ENCODE assay signal across 19 cellular contexts in genomic region chr12:113468365-113469223, GRCh38. TPM values are rescaled to one million over a fixed set of nuclear protein-coding genes. Genes with fewer than 3 reads are reported as not detected.
A peak's percentile ranks its signal among the peaks of the same experiment; 100 is the strongest.
DNase-seq lines count a peak whose midpoint lies in the region; ATAC-seq, FAIRE-seq and TF ChIP-seq lines count a peak whose summit lies in the region.
"Had no signal": no experiment of that assay in that cellular context is flagged by ENCODE, and none has a peak within 500 bp of the region (broad histone marks: within the 10 kb centered on the region; RNA-seq: fewer than 3 reads in every experiment).

No MANE protein-coding gene starts in this region.

- H4K20me1 ChIP-seq in smooth muscle cell (ENCODE audit: low read depth): no peaks in the 10 kb centered on the region

- DNase-seq in activated CD8-positive, alpha-beta memory T cell treated with anti-CD3 and anti-CD28 coated beads, Interleukin-2, amount 10 ng/mL, durations not matched to agents 7 days and 5 days: no peak
- DNase-seq in activated CD8-positive, alpha-beta memory T cell treated with anti-CD3 and anti-CD28 coated beads, Interleukin-2, amount 50 U/mL, for 4 hours: no peak
- DNase-seq in NT2/D1 (ENCODE audit: low read depth, low spot score) (no peak), iPS DF 6.9 (ENCODE audit: low read depth, low spot score) (no peak), smooth muscle cell (lab: John Stamatoyannopoulos, UW; ENCODE audit: unreplicated experiment) (no peak), right atrium auricular region (ENCODE audit: low spot score) (no peak), D721Med (ENCODE audit: insufficient read length, low spot score) (no peak), DMS153 treated with DMSO at 0.1 percent for 48 hours (lab: John Stamatoyannopoulos, UW; ENCODE audit: unreplicated experiment) (no peak)
- DNase-seq: activated CD8-positive, alpha-beta T cell treated with anti-CD3 and anti-CD28 coated beads, Interleukin-2, amount 10 ng/mL, durations not matched to agents 7 days and 5 days; activated gamma-delta T cell; dermis blood vessel endothelial cell; DMS 273 treated with DMSO at 0.1 percent for 48 hours; IMR-90; MV-4-11; natural killer cell; right cardiac atrium; stimulated activated CD4-positive, alpha-beta T cell treated with anti-CD3 and anti-CD28 coated beads, Interleukin-1b, Interleukin-23, amount 100 ng/mL, for 48 hours; tibial artery had no signal

- H3K9ac ChIP-seq in NT2/D1 (ENCODE audit: insufficient read length, low read depth) (peak overlapping the region; percentile 79), smooth muscle cell (ENCODE audit: low read depth) (no peak overlapping the region)

- H3K27me3 ChIP-seq in NT2/D1 (ENCODE audit: insufficient read depth, insufficient read length): peaks cover 100% of the 10 kb centered on the region
- H3K27me3 ChIP-seq in iPS DF 6.9 (ENCODE audit: control insufficient read depth, insufficient read depth, low read length): peaks cover 97% of the 10 kb centered on the region
- H3K27me3 ChIP-seq in smooth muscle cell (ENCODE audit: low read depth): peaks cover 100% of the 10 kb centered on the region
- H3K27me3 ChIP-seq in right atrium auricular region: peaks cover 41 to 81% of the 10 kb centered on the region in 2 donors

- H3K79me2 ChIP-seq in smooth muscle cell (ENCODE audit: low read depth): no peaks in the 10 kb centered on the region

- peak overlapping the region; percentile 57 for H3K27ac Mint-ChIP-seq in activated CD8-positive, alpha-beta memory T cell treated with anti-CD3 and anti-CD28 coated beads, Interleukin-2, amount 10 ng/mL, durations not matched to agents 7 days and 5 days
- H3K27ac Mint-ChIP-seq: activated CD8-positive, alpha-beta T cell treated with anti-CD3 and anti-CD28 coated beads, Interleukin-2, amount 10 ng/mL, durations not matched to agents 7 days and 5 days; natural killer cell had no signal

- H3F3A ChIP-seq in smooth muscle cell (ENCODE audit: low read depth): no peaks in the 10 kb centered on the region

- no peaks in the 10 kb centered on the region for H3K9me3 Mint-ChIP-seq in activated CD8-positive, alpha-beta memory T cell treated with anti-CD3 and anti-CD28 coated beads, Interleukin-2, amount 10 ng/mL, durations not matched to agents 7 days and 5 days (ENCODE audit: low read depth)
- H3K9me3 Mint-ChIP-seq: natural killer cell had no signal

- FAIRE-seq in D721Med (lab: Jason Lieb, UNC): no peak

- ATAC-seq in activated CD8-positive, alpha-beta memory T cell treated with anti-CD3 and anti-CD28 coated beads, Interleukin-2, amount 10 ng/mL, durations not matched to agents 7 days and 5 days: no peak
- ATAC-seq: activated CD8-positive, alpha-beta T cell treated with anti-CD3 and anti-CD28 coated beads, Interleukin-2, amount 10 ng/mL, durations not matched to agents 7 days and 5 days; natural killer cell; right cardiac atrium had no signal

- TF ChIP-seq CTCF in smooth muscle cell (IDR thresholded peaks at IDR 0.05; ENCODE audit: borderline replicate concordance, insufficient read depth, poor library complexity, severe bottlenecking) (no peak), right atrium auricular region (IDR thresholded peaks at IDR 0.05) (no peak), D721Med (IDR thresholded peaks at IDR 0.05; ENCODE audit: insufficient read depth, missing control alignments) (no peak)

- H3K4me3 ChIP-seq in NT2/D1 (ENCODE audit: insufficient read length, low read depth) (peak overlapping the region; percentile 41), iPS DF 6.9 (ENCODE audit: low read length) (peak overlapping the region; percentile 37; the same call in 1 of the 2 replicates), smooth muscle cell (no peak overlapping the region), right atrium auricular region (no peak overlapping the region)

- H3K4me1 ChIP-seq in NT2/D1 (ENCODE audit: insufficient read depth, insufficient read length) (peaks cover 56% of the 10 kb centered on the region), iPS DF 6.9 (ENCODE audit: control insufficient read depth, insufficient read depth, low read length) (peaks cover 13% of the 10 kb centered on the region), smooth muscle cell (ENCODE audit: low read depth) (peaks cover 32% of the 10 kb centered on the region), right atrium auricular region (peaks cover 0 to 44% of the 10 kb centered on the region in 2 donors)

- CTCF ChIA-PET in activated CD8-positive, alpha-beta memory T cell treated with anti-CD3 and anti-CD28 coated beads, Interleukin-2, amount 10 ng/mL, durations not matched to agents 7 days and 5 days (lab: Charles Lee): interaction anchor here (1.2 kb wide), 1 partner anchor 43 kb away, joined by 3 read pairs; no protein-coding TSS in a partner anchor

- peak overlapping the region; percentile 81 for H3K4me2 ChIP-seq in smooth muscle cell

- H3K9me3 ChIP-seq in NT2/D1 (ENCODE audit: insufficient read depth, low read length): no peaks in the 10 kb centered on the region
- no peaks in the 10 kb centered on the region for H3K9me3 ChIP-seq in iPS DF 6.9 (ENCODE audit: control insufficient read depth, insufficient read depth, low read length)
- no peaks in the 10 kb centered on the region for H3K9me3 ChIP-seq in smooth muscle cell (replicated peaks; ENCODE audit: low read depth)
- H3K9me3 ChIP-seq in right atrium auricular region: no peaks in the 10 kb centered on the region
- H3K9me3 ChIP-seq: tibial artery had no signal

- no CpG with 5 or more reads among the region's 38 CpGs for WGBS in iPS DF 6.9 (ENCODE audit: insufficient coverage, insufficient read length)
- WGBS in smooth muscle cell (ENCODE audit: low lambda C conversion rate): 3% methylated on average over 25 of the region's 38 CpGs

- no peak overlapping the region for H3K4me3 Mint-ChIP-seq in activated CD8-positive, alpha-beta memory T cell treated with anti-CD3 and anti-CD28 coated beads, Interleukin-2, amount 10 ng/mL, durations not matched to agents 7 days and 5 days
- H3K4me3 Mint-ChIP-seq: activated CD8-positive, alpha-beta T cell treated with anti-CD3 and anti-CD28 coated beads, Interleukin-2, amount 10 ng/mL, durations not matched to agents 7 days and 5 days; natural killer cell had no signal

- peaks cover 90% of the 10 kb centered on the region for H3K27me3 Mint-ChIP-seq in activated CD8-positive, alpha-beta memory T cell treated with anti-CD3 and anti-CD28 coated beads, Interleukin-2, amount 10 ng/mL, durations not matched to agents 7 days and 5 days

- peaks cover 16% of the 10 kb centered on the region for H3K4me1 Mint-ChIP-seq in activated CD8-positive, alpha-beta memory T cell treated with anti-CD3 and anti-CD28 coated beads, Interleukin-2, amount 10 ng/mL, durations not matched to agents 7 days and 5 days

- no peak overlapping the region for H2AFZ ChIP-seq in smooth muscle cell (ENCODE audit: low read depth)

- H3K36me3 ChIP-seq in NT2/D1 (ENCODE audit: insufficient read depth, insufficient read length, low read length) (no peaks in the 10 kb centered on the region), iPS DF 6.9 (ENCODE audit: control insufficient read depth, insufficient read depth, low read length) (no peaks in the 10 kb centered on the region), smooth muscle cell (ENCODE audit: low read depth) (no peaks in the 10 kb centered on the region), right atrium auricular region (no peaks in the 10 kb centered on the region)
- H3K36me3 ChIP-seq: tibial artery had no signal

- H3K36me3 Mint-ChIP-seq in activated CD8-positive, alpha-beta memory T cell treated with anti-CD3 and anti-CD28 coated beads, Interleukin-2, amount 10 ng/mL, durations not matched to agents 7 days and 5 days: peaks cover 2% of the 10 kb centered on the region
- H3K36me3 Mint-ChIP-seq: natural killer cell had no signal

- no peak overlapping the region for H3K27ac ChIP-seq in iPS DF 6.9 (ENCODE audit: low read length)
- H3K27ac ChIP-seq in smooth muscle cell (ENCODE audit: low read depth): no peak overlapping the region
- H3K27ac ChIP-seq in right atrium auricular region: no peak overlapping the region
- H3K27ac ChIP-seq: tibial artery had no signal

RNA-seq across cellular contexts. Expression of gene LHX5, which starts 3.1 kb away (rescaled TPM):
- total RNA-seq in activated CD8-positive, alpha-beta memory T cell treated with anti-CD3 and anti-CD28 coated beads, Interleukin-2, amount 10 ng/mL, durations not matched to agents 7 days and 5 days: not detected
- total RNA-seq in smooth muscle cell (not detected in 2 replicates), right atrium auricular region (not detected)
- not detected in 2 replicates for polyA plus RNA-seq in smooth muscle cell
- total RNA-seq: activated CD8-positive, alpha-beta T cell treated with anti-CD3 and anti-CD28 coated beads, Interleukin-2, amount 10 ng/mL, durations not matched to agents 7 days and 5 days; dermis blood vessel endothelial cell; IMR-90; liver; natural killer cell; right cardiac atrium had no signal
- polyA plus RNA-seq: IMR-90, liver, right cardiac atrium had no signal

RNA-seq across cellular contexts. Expression of gene SDSL, which starts 46.4 kb away (rescaled TPM):
- under 1 TPM; 0.32 to 0.45 TPM for total RNA-seq in activated CD8-positive, alpha-beta memory T cell treated with anti-CD3 and anti-CD28 coated beads, Interleukin-2, amount 10 ng/mL, durations not matched to agents 7 days and 5 days
- total RNA-seq in smooth muscle cell (0.81 and 6.7 TPM in 2 replicates), right atrium auricular region (1 to 10 TPM; 2.8 to 5.5 TPM)
- 3.6 and 5.4 TPM in 2 replicates for polyA plus RNA-seq in smooth muscle cell

Comparison
In these comparisons a context has a peak if more than half of its experiments do, and no peak if none do; other contexts are left out.
1. H3K4me3 ChIP-seq: peak in NT2/D1 (single experiment) and iPS DF 6.9 (single experiment); none in smooth muscle cell (single experiment) and right atrium auricular region (0 of 2).